In the genomic region with DNA sequence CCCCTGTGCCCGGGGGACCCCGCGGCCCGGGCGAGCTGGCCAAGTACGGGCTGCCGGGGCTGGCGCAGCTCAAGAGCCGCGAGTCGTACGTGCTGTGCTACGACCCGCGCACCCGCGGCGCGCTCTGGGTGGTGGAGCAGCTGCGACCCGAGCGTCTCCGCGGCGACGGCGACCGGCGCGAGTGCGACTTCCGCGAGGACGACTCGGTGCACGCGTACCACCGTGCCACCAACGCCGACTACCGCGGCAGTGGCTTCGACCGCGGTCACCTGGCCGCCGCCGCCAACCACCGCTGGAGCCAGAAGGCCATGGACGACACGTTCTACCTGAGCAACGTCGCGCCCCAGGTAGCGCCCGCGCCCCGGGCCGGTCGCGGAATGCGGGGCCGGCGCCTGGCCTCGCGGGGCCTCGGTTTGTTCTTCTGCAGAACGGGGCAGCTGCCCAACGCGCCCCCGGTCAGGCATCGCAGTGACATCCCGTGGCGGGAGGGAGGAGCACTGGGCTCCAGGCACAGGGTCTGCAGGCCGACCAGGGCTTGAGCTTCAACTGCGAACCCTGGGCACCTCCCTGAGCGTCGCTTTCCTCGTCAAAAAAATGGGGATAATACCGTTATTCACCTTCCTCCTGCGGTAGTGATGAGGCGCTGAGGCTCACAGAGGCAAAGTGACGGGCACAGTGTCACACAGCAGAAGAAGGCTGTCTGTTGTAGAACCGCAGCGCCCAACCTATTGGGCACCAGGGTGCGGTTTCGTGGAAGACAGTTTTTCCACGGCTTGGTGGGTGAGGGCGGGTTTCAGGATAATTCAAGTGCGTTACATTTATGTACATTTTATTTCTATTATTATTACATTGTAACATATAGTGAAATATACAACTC, we compare ENCODE assay signal across 1 cellular context.
A peak's percentile ranks its signal among the peaks of the same experiment; 100 is the strongest.
TF ChIP-seq lines count a peak whose summit lies in the region.

No MANE protein-coding gene starts in this region.

TF ChIP-seq in HepG2, 621 proteins besides CTCF, POLR2A, EP300 and RAD21 (continued from another document and continues in another):
- TF ChIP-seq, protein P1, sequence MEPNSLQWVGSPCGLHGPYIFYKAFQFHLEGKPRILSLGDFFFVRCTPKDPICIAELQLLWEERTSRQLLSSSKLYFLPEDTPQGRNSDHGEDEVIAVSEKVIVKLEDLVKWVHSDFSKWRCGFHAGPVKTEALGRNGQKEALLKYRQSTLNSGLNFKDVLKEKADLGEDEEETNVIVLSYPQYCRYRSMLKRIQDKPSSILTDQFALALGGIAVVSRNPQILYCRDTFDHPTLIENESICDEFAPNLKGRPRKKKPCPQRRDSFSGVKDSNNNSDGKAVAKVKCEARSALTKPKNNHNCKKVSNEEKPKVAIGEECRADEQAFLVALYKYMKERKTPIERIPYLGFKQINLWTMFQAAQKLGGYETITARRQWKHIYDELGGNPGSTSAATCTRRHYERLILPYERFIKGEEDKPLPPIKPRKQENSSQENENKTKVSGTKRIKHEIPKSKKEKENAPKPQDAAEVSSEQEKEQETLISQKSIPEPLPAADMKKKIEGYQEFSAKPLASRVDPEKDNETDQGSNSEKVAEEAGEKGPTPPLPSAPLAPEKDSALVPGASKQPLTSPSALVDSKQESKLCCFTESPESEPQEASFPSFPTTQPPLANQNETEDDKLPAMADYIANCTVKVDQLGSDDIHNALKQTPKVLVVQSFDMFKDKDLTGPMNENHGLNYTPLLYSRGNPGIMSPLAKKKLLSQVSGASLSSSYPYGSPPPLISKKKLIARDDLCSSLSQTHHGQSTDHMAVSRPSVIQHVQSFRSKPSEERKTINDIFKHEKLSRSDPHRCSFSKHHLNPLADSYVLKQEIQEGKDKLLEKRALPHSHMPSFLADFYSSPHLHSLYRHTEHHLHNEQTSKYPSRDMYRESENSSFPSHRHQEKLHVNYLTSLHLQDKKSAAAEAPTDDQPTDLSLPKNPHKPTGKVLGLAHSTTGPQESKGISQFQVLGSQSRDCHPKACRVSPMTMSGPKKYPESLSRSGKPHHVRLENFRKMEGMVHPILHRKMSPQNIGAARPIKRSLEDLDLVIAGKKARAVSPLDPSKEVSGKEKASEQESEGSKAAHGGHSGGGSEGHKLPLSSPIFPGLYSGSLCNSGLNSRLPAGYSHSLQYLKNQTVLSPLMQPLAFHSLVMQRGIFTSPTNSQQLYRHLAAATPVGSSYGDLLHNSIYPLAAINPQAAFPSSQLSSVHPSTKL (CRISPR knock-in tag; IDR thresholded peaks at IDR 0.05) = 0 out of 2 replicates have a peak, but pooled peaks have one; percentile 11
- peak; percentile 56; the same call in 1 of the 2 replicates for TF ChIP-seq TMF1 (CRISPR knock-in tag; IDR thresholded peaks at IDR 0.05; ENCODE audit: low read depth)
- TF ChIP-seq, protein P2, sequence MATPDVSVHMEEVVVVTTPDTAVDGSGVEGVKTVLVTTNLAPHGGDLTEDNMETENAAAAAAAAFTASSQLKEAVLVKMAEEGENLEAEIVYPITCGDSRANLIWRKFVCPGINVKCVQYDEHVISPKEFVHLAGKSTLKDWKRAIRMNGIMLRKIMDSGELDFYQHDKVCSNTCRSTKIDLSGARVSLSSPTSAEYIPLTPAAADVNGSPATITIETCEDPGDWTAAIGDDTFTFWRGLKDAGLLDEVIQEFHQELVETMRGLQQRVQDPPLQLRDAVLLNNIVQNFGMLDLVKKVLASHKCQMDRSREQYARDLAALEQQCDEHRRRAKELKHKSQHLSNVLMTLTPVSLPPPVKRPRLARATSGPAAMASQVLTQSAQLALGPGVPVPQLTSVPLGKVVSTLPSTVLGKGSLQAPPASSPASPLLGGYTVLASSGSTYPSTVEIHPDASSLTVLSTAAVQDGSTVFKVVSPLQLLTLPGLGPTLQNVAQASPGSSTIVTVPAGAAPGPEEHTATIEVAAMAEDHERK (CRISPR knock-in tag; IDR thresholded peaks at IDR 0.05; ENCODE audit: low read depth) = no peak
- TF ChIP-seq, protein P3, sequence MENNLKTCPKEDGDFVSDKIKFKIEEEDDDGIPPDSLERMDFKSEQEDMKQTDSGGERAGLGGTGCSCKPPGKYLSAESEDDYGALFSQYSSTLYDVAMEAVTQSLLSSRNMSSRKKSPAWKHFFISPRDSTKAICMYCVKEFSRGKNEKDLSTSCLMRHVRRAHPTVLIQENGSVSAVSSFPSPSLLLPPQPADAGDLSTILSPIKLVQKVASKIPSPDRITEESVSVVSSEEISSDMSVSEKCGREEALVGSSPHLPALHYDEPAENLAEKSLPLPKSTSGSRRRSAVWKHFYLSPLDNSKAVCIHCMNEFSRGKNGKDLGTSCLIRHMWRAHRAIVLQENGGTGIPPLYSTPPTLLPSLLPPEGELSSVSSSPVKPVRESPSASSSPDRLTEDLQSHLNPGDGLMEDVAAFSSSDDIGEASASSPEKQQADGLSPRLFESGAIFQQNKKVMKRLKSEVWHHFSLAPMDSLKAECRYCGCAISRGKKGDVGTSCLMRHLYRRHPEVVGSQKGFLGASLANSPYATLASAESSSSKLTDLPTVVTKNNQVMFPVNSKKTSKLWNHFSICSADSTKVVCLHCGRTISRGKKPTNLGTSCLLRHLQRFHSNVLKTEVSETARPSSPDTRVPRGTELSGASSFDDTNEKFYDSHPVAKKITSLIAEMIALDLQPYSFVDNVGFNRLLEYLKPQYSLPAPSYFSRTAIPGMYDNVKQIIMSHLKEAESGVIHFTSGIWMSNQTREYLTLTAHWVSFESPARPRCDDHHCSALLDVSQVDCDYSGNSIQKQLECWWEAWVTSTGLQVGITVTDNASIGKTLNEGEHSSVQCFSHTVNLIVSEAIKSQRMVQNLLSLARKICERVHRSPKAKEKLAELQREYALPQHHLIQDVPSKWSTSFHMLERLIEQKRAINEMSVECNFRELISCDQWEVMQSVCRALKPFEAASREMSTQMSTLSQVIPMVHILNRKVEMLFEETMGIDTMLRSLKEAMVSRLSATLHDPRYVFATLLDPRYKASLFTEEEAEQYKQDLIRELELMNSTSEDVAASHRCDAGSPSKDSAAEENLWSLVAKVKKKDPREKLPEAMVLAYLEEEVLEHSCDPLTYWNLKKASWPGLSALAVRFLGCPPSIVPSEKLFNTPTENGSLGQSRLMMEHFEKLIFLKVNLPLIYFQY (CRISPR knock-in tag; IDR thresholded peaks at IDR 0.05; ENCODE audit: borderline replicate concordance) = no peak
- TF ChIP-seq, protein P4, sequence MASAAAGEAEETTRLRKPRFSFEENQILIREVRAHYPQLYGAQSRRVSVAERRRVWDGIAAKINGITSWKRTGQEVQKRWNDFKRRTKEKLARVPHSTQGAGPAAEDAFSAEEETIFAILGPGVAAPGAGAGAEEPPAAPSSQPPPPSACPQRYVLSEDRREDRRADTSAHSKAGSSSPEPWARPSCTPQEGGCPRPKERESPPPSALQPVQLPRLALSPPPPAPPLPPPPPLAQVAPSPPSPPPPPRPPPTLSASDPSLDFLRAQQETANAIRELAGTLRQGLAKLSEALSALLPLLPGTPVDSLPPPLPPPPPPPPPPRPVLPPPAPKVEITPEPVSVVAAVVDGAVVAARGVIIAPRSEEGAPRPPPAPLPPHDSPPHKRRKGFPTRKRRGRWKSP (CRISPR knock-in tag; IDR thresholded peaks at IDR 0.05) = peak; percentile 41; the same call in 1 of the 2 replicates
- TF ChIP-seq KDM2A (CRISPR knock-in tag; IDR thresholded peaks at IDR 0.05; ENCODE audit: borderline replicate concordance, low read depth) = peak; percentile 84
- TF ChIP-seq NFKB2 (CRISPR knock-in tag; IDR thresholded peaks at IDR 0.05; ENCODE audit: borderline replicate concordance) = peak; percentile 73; the same call in 1 of the 2 replicates
- no peak for TF ChIP-seq ZNF552 (CRISPR knock-in tag; IDR thresholded peaks at IDR 0.05; ENCODE audit: borderline replicate concordance)
- TF ChIP-seq ZNF614 (CRISPR knock-in tag; IDR thresholded peaks at IDR 0.05; ENCODE audit: borderline replicate concordance) = peak; percentile 23; the same call in 1 of the 2 replicates
- TF ChIP-seq ISL2 (CRISPR knock-in tag; IDR thresholded peaks at IDR 0.05) = peak; percentile 46
- 0 out of 2 replicates have a peak, but pooled peaks have one; percentile 40 for TF ChIP-seq SALL1 (CRISPR knock-in tag; IDR thresholded peaks at IDR 0.05)
- peak; percentile 85; the same call in 1 of the 2 replicates for TF ChIP-seq ZNF850 (CRISPR knock-in tag; conservative IDR thresholded peaks at IDR 0.05)
- peak; percentile 44; the same call in 1 of the 2 replicates for TF ChIP-seq ZNF607 (CRISPR knock-in tag; IDR thresholded peaks at IDR 0.05; ENCODE audit: borderline replicate concordance)
- TF ChIP-seq ZKSCAN8 (CRISPR knock-in tag; IDR thresholded peaks at IDR 0.05; ENCODE audit: borderline replicate concordance) = no peak
- TF ChIP-seq, protein P5, sequence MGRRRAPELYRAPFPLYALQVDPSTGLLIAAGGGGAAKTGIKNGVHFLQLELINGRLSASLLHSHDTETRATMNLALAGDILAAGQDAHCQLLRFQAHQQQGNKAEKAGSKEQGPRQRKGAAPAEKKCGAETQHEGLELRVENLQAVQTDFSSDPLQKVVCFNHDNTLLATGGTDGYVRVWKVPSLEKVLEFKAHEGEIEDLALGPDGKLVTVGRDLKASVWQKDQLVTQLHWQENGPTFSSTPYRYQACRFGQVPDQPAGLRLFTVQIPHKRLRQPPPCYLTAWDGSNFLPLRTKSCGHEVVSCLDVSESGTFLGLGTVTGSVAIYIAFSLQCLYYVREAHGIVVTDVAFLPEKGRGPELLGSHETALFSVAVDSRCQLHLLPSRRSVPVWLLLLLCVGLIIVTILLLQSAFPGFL (CRISPR knock-in tag; IDR thresholded peaks at IDR 0.05) = no peak
- TF ChIP-seq, protein P6, sequence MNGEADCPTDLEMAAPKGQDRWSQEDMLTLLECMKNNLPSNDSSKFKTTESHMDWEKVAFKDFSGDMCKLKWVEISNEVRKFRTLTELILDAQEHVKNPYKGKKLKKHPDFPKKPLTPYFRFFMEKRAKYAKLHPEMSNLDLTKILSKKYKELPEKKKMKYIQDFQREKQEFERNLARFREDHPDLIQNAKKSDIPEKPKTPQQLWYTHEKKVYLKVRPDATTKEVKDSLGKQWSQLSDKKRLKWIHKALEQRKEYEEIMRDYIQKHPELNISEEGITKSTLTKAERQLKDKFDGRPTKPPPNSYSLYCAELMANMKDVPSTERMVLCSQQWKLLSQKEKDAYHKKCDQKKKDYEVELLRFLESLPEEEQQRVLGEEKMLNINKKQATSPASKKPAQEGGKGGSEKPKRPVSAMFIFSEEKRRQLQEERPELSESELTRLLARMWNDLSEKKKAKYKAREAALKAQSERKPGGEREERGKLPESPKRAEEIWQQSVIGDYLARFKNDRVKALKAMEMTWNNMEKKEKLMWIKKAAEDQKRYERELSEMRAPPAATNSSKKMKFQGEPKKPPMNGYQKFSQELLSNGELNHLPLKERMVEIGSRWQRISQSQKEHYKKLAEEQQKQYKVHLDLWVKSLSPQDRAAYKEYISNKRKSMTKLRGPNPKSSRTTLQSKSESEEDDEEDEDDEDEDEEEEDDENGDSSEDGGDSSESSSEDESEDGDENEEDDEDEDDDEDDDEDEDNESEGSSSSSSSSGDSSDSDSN (CRISPR knock-in tag; IDR thresholded peaks at IDR 0.05) = peak; percentile 88
- TF ChIP-seq, protein P7, sequence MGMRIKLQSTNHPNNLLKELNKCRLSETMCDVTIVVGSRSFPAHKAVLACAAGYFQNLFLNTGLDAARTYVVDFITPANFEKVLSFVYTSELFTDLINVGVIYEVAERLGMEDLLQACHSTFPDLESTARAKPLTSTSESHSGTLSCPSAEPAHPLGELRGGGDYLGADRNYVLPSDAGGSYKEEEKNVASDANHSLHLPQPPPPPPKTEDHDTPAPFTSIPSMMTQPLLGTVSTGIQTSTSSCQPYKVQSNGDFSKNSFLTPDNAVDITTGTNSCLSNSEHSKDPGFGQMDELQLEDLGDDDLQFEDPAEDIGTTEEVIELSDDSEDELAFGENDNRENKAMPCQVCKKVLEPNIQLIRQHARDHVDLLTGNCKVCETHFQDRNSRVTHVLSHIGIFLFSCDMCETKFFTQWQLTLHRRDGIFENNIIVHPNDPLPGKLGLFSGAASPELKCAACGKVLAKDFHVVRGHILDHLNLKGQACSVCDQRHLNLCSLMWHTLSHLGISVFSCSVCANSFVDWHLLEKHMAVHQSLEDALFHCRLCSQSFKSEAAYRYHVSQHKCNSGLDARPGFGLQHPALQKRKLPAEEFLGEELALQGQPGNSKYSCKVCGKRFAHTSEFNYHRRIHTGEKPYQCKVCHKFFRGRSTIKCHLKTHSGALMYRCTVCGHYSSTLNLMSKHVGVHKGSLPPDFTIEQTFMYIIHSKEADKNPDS (CRISPR knock-in tag; IDR thresholded peaks at IDR 0.05) = no peak
- 0 out of 2 replicates have a peak, but pooled peaks have one; percentile 10 for TF ChIP-seq ARNT2 (CRISPR knock-in tag; IDR thresholded peaks at IDR 0.05; ENCODE audit: low read depth)
- TF ChIP-seq CHCHD3 (CRISPR knock-in tag; IDR thresholded peaks at IDR 0.05) = no peak
- peak; percentile 82 for TF ChIP-seq ZNF768 (CRISPR knock-in tag; IDR thresholded peaks at IDR 0.05)
- TF ChIP-seq, protein P8, sequence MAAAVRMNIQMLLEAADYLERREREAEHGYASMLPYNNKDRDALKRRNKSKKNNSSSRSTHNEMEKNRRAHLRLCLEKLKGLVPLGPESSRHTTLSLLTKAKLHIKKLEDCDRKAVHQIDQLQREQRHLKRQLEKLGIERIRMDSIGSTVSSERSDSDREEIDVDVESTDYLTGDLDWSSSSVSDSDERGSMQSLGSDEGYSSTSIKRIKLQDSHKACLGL (CRISPR knock-in tag; IDR thresholded peaks at IDR 0.05) = peak; percentile 72; the same call in 1 of the 2 replicates
- peak; percentile 55; the same call in 1 of the 2 replicates for TF ChIP-seq MYNN (CRISPR knock-in tag; IDR thresholded peaks at IDR 0.05; ENCODE audit: low read depth)
- TF ChIP-seq REL (CRISPR knock-in tag; conservative IDR thresholded peaks at IDR 0.05) = 0 out of 2 replicates have a peak, but pooled peaks have one; percentile 56
- TF ChIP-seq EHMT2 (IDR thresholded peaks at IDR 0.05; ENCODE audit: borderline replicate concordance, low read depth, low read length) = no peak
- peak; percentile 39; the same call in 1 of the 2 replicates for TF ChIP-seq HIVEP1 (CRISPR knock-in tag; IDR thresholded peaks at IDR 0.05)
- TF ChIP-seq, protein P9, sequence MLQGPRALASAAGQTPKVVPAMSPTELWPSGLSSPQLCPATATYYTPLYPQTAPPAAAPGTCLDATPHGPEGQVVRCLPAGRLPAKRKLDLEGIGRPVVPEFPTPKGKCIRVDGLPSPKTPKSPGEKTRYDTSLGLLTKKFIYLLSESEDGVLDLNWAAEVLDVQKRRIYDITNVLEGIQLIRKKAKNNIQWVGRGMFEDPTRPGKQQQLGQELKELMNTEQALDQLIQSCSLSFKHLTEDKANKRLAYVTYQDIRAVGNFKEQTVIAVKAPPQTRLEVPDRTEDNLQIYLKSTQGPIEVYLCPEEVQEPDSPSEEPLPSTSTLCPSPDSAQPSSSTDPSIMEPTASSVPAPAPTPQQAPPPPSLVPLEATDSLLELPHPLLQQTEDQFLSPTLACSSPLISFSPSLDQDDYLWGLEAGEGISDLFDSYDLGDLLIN (CRISPR knock-in tag; IDR thresholded peaks at IDR 0.05; ENCODE audit: borderline replicate concordance) = 0 out of 2 replicates have a peak, but pooled peaks have one; percentile 35
- TF ChIP-seq BORCS8-MEF2B (CRISPR knock-in tag; IDR thresholded peaks at IDR 0.05) = peak; percentile 16; the same call in 1 of the 2 replicates
- TF ChIP-seq MYC (CRISPR knock-in tag; IDR thresholded peaks at IDR 0.05; ENCODE audit: borderline replicate concordance) = peak; percentile 41; the same call in 1 of the 2 replicates
- TF ChIP-seq ZNF441 (CRISPR knock-in tag; IDR thresholded peaks at IDR 0.05; ENCODE audit: borderline replicate concordance) = no peak; the same call in 1 of the 2 replicates
- TF ChIP-seq IKZF1 (IDR thresholded peaks at IDR 0.05) = no peak
- TF ChIP-seq, protein P10, sequence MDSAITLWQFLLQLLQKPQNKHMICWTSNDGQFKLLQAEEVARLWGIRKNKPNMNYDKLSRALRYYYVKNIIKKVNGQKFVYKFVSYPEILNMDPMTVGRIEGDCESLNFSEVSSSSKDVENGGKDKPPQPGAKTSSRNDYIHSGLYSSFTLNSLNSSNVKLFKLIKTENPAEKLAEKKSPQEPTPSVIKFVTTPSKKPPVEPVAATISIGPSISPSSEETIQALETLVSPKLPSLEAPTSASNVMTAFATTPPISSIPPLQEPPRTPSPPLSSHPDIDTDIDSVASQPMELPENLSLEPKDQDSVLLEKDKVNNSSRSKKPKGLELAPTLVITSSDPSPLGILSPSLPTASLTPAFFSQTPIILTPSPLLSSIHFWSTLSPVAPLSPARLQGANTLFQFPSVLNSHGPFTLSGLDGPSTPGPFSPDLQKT (CRISPR knock-in tag; IDR thresholded peaks at IDR 0.05; ENCODE audit: borderline replicate concordance) = no peak
